10 cellular contexts compared by ENCODE assay signal in genomic region chr15:98753726-98754125, GRCh38.
DNase-seq lines count a peak whose midpoint lies in the region; ATAC-seq and TF ChIP-seq lines count a peak whose summit lies in the region.
"Had no signal": no experiment of that assay in that cellular context is flagged by ENCODE, and none has a peak within 500 bp of the region (broad histone marks: within the 10 kb centered on the region; RNA-seq: fewer than 3 reads in every experiment).

No MANE protein-coding gene starts in this region.

- no peak for ATAC-seq in HG03196 (IDR thresholded peaks at IDR 0.05; ENCODE audit: unreplicated experiment)

- TF ChIP-seq CTCF in epithelial cell of proximal tubule (conservative IDR thresholded peaks at IDR 0.05; ENCODE audit: low read depth, low read length): no peak

- H2AFZ ChIP-seq in ACC112 (ENCODE audit: low read length, unreplicated experiment) (peak overlapping the region; percentile 17), neuron (ENCODE audit: low read depth, low read length) (no peak overlapping the region)

- H3K9me3 ChIP-seq in SJSA1 (replicated peaks) (no peaks in the 10 kb centered on the region), neuron (ENCODE audit: low read length) (no peaks in the 10 kb centered on the region)
- H3K9me3 ChIP-seq: BLaER1, neutrophil had no signal

- no peaks in the 10 kb centered on the region for H3K27me3 ChIP-seq in ACC112 (ENCODE audit: insufficient read depth, low read length)
- no peaks in the 10 kb centered on the region for H3K27me3 ChIP-seq in SJSA1 (replicated peaks)
- H3K27me3 ChIP-seq in neuron (ENCODE audit: insufficient read depth, low read length): no peaks in the 10 kb centered on the region
- H3K27me3 ChIP-seq: BLaER1, neutrophil had no signal

- H3K4me3 ChIP-seq in ACC112 (ENCODE audit: low read depth, low read length) (peak overlapping the region; percentile 77), SJSA1 (peak overlapping the region; percentile 25), epithelial cell of proximal tubule (ENCODE audit: low read depth, low read length) (peak overlapping the region; percentile 57), neuron (ENCODE audit: low read length) (peak overlapping the region; percentile 11)
- H3K4me3 ChIP-seq: BLaER1 had no signal

- peak overlapping the region; percentile 51 for H3K27ac ChIP-seq in ACC112 (ENCODE audit: low read depth, low read length)
- H3K27ac ChIP-seq in SJSA1: peak overlapping the region; percentile 44
- H3K27ac ChIP-seq: BLaER1 had no signal

- peaks cover 69% of the 10 kb centered on the region for H3K79me2 ChIP-seq in ACC112 (ENCODE audit: control insufficient read depth, insufficient read depth, low read length, unreplicated experiment)

- DNase-seq in SJSA1 (ENCODE audit: low read depth in 1 of 2, low spot score in 2 of 2) (no peak), epithelial cell of proximal tubule (ENCODE audit: low read depth) (no peak), cerebellar nuclear complex (lab: John Stamatoyannopoulos, UW) (no peak), T-helper 9 cell (no peak)
- DNase-seq in activated CD4-positive, alpha-beta T cell treated with anti-CD3 and anti-CD28 coated beads, Interleukin-2, amount 50 U/mL, for 1 hour: no peak

- H3K4me1 ChIP-seq in ACC112 (ENCODE audit: control insufficient read depth, insufficient read depth, low read length, unreplicated experiment) (peaks cover 16% of the 10 kb centered on the region), SJSA1 (replicated peaks) (peaks cover 30% of the 10 kb centered on the region), neuron (ENCODE audit: insufficient read depth, low read length) (peaks cover 12% of the 10 kb centered on the region)

- H3K36me3 ChIP-seq in ACC112 (ENCODE audit: insufficient read depth, low read length) (no peaks in the 10 kb centered on the region), SJSA1 (no peaks in the 10 kb centered on the region), neuron (ENCODE audit: insufficient read depth, low read length) (no peaks in the 10 kb centered on the region)
- H3K36me3 ChIP-seq: BLaER1, neutrophil had no signal

Comparison
In these comparisons a context has a peak if more than half of its experiments do, and no peak if none do; other contexts are left out.
1. H3K4me3 ChIP-seq: peak in every context shown above with its lines; median percentile 77 in ACC112; 57 in epithelial cell of proximal tubule; 25 in SJSA1; 11 in neuron.